Comparison of ENCODE assay signal across 10 cellular contexts in genomic region chr5:124704594-124705284, GRCh38. TPM values are rescaled to one million over a fixed set of nuclear protein-coding genes. Genes with fewer than 3 reads are reported as not detected.
DNase-seq lines count a peak whose midpoint lies in the region; ATAC-seq lines count a peak whose summit lies in the region.
"Had no signal": no experiment of that assay in that cellular context is flagged by ENCODE, and none has a peak within 500 bp of the region (broad histone marks: within the 10 kb centered on the region; RNA-seq: fewer than 3 reads in every experiment).

No MANE protein-coding gene starts in this region.

- peak overlapping the region; percentile 56 for H3K4me3 Mint-ChIP-seq in memory B cell

- H3K36me3 Mint-ChIP-seq in memory B cell: peaks cover 5% of the 10 kb centered on the region

- no peaks in the 10 kb centered on the region for H3K27me3 Mint-ChIP-seq in memory B cell

- H3K4me1 Mint-ChIP-seq in memory B cell: peaks cover 53% of the 10 kb centered on the region

- peak overlapping the region; percentile 46 for H3K27ac Mint-ChIP-seq in memory B cell

- H3K9me3 Mint-ChIP-seq in memory B cell: no peaks in the 10 kb centered on the region

- ATAC-seq in GM18867 (IDR thresholded peaks at IDR 0.05; ENCODE audit: unreplicated experiment) (peak; percentile 67), GM21786 (IDR thresholded peaks at IDR 0.05; ENCODE audit: unreplicated experiment) (peak; percentile 83), HG03520 (IDR thresholded peaks at IDR 0.05; ENCODE audit: unreplicated experiment) (peak; percentile 69), memory B cell (ENCODE audit: low read depth) (peak; percentile 65)
- no peak for ATAC-seq in activated CD4-positive, CD25-positive, alpha-beta regulatory T cell treated with anti-CD3 and anti-CD28 coated beads, Interleukin-2, amount 50 U/mL, for 24 hours

- DNase-seq in memory B cell (ENCODE audit: low spot score in 2 of 2) (peak; percentile 15 to 42), DMS79 (lab: John Stamatoyannopoulos, UW) (no peak), A172 (ENCODE audit: low spot score) (no peak), NCI-H1694 treated with DMSO at 0.1 percent for 48 hours (lab: John Stamatoyannopoulos, UW) (no peak)
- DNase-seq: activated CD4-positive, CD25-positive, alpha-beta regulatory T cell treated with anti-CD3 and anti-CD28 coated beads, Interleukin-2, amount 50 U/mL, for 72 hours; NCI-H187 had no signal

RNA-seq across cellular contexts. Expression of gene ZNF608, which starts 41.7 kb away (rescaled TPM):
- 1.8 and 2.1 TPM in 2 replicates for total RNA-seq in A172 (2014; rRNA removed; shearing (Covaris generic))

Comparison
In these comparisons a context has a peak if more than half of its experiments do, and no peak if none do; other contexts are left out.
1. ATAC-seq: peak in GM18867 (single experiment), GM21786 (single experiment), HG03520 (single experiment) and memory B cell (single experiment); none in activated CD4-positive, CD25-positive, alpha-beta regulatory T cell treated with anti-CD3 and anti-CD28 coated beads, Interleukin-2, amount 50 U/mL, for 24 hours (0 of 2).
2. DNase-seq: peak in memory B cell (2 of 2); none in DMS79 (single experiment), A172 (single experiment) and NCI-H1694 treated with DMSO at 0.1 percent for 48 hours (single experiment).